1 cellular context compared by ENCODE assay signal in genomic region chr11:47591764-47592163, GRCh38.
TF ChIP-seq lines count a peak whose summit lies in the region.

No MANE protein-coding gene starts in this region.

TF ChIP-seq in HepG2, 621 proteins besides CTCF, POLR2A, EP300 and RAD21 (continued from another document):
- TF ChIP-seq, protein P1, sequence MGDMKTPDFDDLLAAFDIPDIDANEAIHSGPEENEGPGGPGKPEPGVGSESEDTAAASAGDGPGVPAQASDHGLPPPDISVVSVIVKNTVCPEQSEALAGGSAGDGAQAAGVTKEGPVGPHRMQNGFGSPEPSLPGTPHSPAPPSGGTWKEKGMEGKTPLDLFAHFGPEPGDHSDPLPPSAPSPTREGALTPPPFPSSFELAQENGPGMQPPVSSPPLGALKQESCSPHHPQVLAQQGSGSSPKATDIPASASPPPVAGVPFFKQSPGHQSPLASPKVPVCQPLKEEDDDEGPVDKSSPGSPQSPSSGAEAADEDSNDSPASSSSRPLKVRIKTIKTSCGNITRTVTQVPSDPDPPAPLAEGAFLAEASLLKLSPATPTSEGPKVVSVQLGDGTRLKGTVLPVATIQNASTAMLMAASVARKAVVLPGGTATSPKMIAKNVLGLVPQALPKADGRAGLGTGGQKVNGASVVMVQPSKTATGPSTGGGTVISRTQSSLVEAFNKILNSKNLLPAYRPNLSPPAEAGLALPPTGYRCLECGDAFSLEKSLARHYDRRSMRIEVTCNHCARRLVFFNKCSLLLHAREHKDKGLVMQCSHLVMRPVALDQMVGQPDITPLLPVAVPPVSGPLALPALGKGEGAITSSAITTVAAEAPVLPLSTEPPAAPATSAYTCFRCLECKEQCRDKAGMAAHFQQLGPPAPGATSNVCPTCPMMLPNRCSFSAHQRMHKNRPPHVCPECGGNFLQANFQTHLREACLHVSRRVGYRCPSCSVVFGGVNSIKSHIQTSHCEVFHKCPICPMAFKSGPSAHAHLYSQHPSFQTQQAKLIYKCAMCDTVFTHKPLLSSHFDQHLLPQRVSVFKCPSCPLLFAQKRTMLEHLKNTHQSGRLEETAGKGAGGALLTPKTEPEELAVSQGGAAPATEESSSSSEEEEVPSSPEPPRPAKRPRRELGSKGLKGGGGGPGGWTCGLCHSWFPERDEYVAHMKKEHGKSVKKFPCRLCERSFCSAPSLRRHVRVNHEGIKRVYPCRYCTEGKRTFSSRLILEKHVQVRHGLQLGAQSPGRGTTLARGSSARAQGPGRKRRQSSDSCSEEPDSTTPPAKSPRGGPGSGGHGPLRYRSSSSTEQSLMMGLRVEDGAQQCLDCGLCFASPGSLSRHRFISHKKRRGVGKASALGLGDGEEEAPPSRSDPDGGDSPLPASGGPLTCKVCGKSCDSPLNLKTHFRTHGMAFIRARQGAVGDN (CRISPR knock-in tag; IDR thresholded peaks at IDR 0.05), result peak; percentile 44
- TF ChIP-seq, protein P2, sequence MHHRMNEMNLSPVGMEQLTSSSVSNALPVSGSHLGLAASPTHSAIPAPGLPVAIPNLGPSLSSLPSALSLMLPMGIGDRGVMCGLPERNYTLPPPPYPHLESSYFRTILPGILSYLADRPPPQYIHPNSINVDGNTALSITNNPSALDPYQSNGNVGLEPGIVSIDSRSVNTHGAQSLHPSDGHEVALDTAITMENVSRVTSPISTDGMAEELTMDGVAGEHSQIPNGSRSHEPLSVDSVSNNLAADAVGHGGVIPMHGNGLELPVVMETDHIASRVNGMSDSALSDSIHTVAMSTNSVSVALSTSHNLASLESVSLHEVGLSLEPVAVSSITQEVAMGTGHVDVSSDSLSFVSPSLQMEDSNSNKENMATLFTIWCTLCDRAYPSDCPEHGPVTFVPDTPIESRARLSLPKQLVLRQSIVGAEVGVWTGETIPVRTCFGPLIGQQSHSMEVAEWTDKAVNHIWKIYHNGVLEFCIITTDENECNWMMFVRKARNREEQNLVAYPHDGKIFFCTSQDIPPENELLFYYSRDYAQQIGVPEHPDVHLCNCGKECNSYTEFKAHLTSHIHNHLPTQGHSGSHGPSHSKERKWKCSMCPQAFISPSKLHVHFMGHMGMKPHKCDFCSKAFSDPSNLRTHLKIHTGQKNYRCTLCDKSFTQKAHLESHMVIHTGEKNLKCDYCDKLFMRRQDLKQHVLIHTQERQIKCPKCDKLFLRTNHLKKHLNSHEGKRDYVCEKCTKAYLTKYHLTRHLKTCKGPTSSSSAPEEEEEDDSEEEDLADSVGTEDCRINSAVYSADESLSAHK (CRISPR knock-in tag; IDR thresholded peaks at IDR 0.05; ENCODE audit: borderline replicate concordance), result no peak
- no peak for TF ChIP-seq ZNF619 (CRISPR knock-in tag; IDR thresholded peaks at IDR 0.05)
- TF ChIP-seq, protein P3, sequence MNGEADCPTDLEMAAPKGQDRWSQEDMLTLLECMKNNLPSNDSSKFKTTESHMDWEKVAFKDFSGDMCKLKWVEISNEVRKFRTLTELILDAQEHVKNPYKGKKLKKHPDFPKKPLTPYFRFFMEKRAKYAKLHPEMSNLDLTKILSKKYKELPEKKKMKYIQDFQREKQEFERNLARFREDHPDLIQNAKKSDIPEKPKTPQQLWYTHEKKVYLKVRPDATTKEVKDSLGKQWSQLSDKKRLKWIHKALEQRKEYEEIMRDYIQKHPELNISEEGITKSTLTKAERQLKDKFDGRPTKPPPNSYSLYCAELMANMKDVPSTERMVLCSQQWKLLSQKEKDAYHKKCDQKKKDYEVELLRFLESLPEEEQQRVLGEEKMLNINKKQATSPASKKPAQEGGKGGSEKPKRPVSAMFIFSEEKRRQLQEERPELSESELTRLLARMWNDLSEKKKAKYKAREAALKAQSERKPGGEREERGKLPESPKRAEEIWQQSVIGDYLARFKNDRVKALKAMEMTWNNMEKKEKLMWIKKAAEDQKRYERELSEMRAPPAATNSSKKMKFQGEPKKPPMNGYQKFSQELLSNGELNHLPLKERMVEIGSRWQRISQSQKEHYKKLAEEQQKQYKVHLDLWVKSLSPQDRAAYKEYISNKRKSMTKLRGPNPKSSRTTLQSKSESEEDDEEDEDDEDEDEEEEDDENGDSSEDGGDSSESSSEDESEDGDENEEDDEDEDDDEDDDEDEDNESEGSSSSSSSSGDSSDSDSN (CRISPR knock-in tag; IDR thresholded peaks at IDR 0.05), result 0 out of 2 replicates have a peak, but pooled peaks have one; percentile 11
- TF ChIP-seq YEATS2 (CRISPR knock-in tag; IDR thresholded peaks at IDR 0.05; ENCODE audit: borderline replicate concordance), result no peak
- 0 out of 2 replicates have a peak, but pooled peaks have one; percentile 40 for TF ChIP-seq SMAD9 (CRISPR knock-in tag; IDR thresholded peaks at IDR 0.05)
- no peak for TF ChIP-seq HOXA3 (CRISPR knock-in tag; IDR thresholded peaks at IDR 0.05)
- TF ChIP-seq ZNF746 (CRISPR knock-in tag; IDR thresholded peaks at IDR 0.05), result 0 out of 2 replicates have a peak, but pooled peaks have one; percentile 19
- TF ChIP-seq ZNF75D (CRISPR knock-in tag; IDR thresholded peaks at IDR 0.05; ENCODE audit: borderline replicate concordance), result no peak
- TF ChIP-seq ZBTB3 (CRISPR knock-in tag; IDR thresholded peaks at IDR 0.05; ENCODE audit: borderline replicate concordance, low read depth), result no peak
- TF ChIP-seq ZNF292 (CRISPR knock-in tag; IDR thresholded peaks at IDR 0.05; ENCODE audit: borderline replicate concordance, low read depth), result 0 out of 2 replicates have a peak, but pooled peaks have one; percentile 23
- TF ChIP-seq HDAC1 (CRISPR knock-in tag; IDR thresholded peaks at IDR 0.05), result 0 out of 2 replicates have a peak, but pooled peaks have one; percentile 37
- TF ChIP-seq NCOA5 (CRISPR knock-in tag; IDR thresholded peaks at IDR 0.05), result no peak
- no peak for TF ChIP-seq CHD4 (IDR thresholded peaks at IDR 0.05; ENCODE audit: borderline replicate concordance, low read length)
- 0 out of 2 replicates have a peak, but pooled peaks have one; percentile 18 for TF ChIP-seq BCL3 (CRISPR knock-in tag; IDR thresholded peaks at IDR 0.05)
- no peak for TF ChIP-seq ZSCAN30 (CRISPR knock-in tag; IDR thresholded peaks at IDR 0.05)
- TF ChIP-seq, protein P4, sequence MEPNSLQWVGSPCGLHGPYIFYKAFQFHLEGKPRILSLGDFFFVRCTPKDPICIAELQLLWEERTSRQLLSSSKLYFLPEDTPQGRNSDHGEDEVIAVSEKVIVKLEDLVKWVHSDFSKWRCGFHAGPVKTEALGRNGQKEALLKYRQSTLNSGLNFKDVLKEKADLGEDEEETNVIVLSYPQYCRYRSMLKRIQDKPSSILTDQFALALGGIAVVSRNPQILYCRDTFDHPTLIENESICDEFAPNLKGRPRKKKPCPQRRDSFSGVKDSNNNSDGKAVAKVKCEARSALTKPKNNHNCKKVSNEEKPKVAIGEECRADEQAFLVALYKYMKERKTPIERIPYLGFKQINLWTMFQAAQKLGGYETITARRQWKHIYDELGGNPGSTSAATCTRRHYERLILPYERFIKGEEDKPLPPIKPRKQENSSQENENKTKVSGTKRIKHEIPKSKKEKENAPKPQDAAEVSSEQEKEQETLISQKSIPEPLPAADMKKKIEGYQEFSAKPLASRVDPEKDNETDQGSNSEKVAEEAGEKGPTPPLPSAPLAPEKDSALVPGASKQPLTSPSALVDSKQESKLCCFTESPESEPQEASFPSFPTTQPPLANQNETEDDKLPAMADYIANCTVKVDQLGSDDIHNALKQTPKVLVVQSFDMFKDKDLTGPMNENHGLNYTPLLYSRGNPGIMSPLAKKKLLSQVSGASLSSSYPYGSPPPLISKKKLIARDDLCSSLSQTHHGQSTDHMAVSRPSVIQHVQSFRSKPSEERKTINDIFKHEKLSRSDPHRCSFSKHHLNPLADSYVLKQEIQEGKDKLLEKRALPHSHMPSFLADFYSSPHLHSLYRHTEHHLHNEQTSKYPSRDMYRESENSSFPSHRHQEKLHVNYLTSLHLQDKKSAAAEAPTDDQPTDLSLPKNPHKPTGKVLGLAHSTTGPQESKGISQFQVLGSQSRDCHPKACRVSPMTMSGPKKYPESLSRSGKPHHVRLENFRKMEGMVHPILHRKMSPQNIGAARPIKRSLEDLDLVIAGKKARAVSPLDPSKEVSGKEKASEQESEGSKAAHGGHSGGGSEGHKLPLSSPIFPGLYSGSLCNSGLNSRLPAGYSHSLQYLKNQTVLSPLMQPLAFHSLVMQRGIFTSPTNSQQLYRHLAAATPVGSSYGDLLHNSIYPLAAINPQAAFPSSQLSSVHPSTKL (CRISPR knock-in tag; IDR thresholded peaks at IDR 0.05), result 0 out of 2 replicates have a peak, but pooled peaks have one; percentile 10
- TF ChIP-seq ZNF780A (CRISPR knock-in tag; IDR thresholded peaks at IDR 0.05), result no peak
- TF ChIP-seq ZNF354B (CRISPR knock-in tag; IDR thresholded peaks at IDR 0.05), result no peak
TF ChIP-seq in HepG2: peak in this region for 13.
